ENCODE assay signal across 26 cellular contexts in genomic region chr1:54161495-54162168, GRCh38. TPM values are rescaled to one million over a fixed set of nuclear protein-coding genes. Genes with fewer than 3 reads are reported as not detected.
DNase-seq lines count a peak whose midpoint lies in the region; ATAC-seq, FAIRE-seq and TF ChIP-seq lines count a peak whose summit lies in the region.
"Had no signal": no experiment of that assay in that cellular context is flagged by ENCODE, and none has a peak within 500 bp of the region (broad histone marks: within the 10 kb centered on the region; RNA-seq: fewer than 3 reads in every experiment).

No MANE protein-coding gene starts in this region.

- H3K9me3 ChIP-seq in H1 (ENCODE audit: insufficient read depth in 2 of 2, low read depth in 1 of 2, low read length in 1 of 2) (no peaks in the 10 kb centered on the region), mucosa of descending colon (no peaks in the 10 kb centered on the region), small intestine (ENCODE audit: control insufficient read depth, low read depth) (no peaks in the 10 kb centered on the region)

- no peaks in the 10 kb centered on the region for H3K79me2 ChIP-seq in H1 (ENCODE audit: control insufficient read depth in 1 of 2, insufficient read depth in 2 of 2, low read length in 2 of 2)

- POLR2A ChIA-PET in H1 (lab: Charles Lee; ENCODE audit: partially characterized antibody): interaction anchor here (0.8 to 1.5 kb wide), 3 partner anchors 8 to 39 kb away, joined by 3 to 4 read pairs (median 3); no protein-coding TSS in a partner anchor

- H3K4me2 ChIP-seq in H1 (ENCODE audit: insufficient read depth in 1 of 2, low read depth in 2 of 2, low read length in 2 of 2): no peak overlapping the region

- H3K14ac ChIP-seq in H1 (ENCODE audit: insufficient read length): no peak overlapping the region

- no peak overlapping the region for H3K9ac ChIP-seq in H1 (replicated peaks in 1 of 4; ENCODE audit: extremely low read depth in 1 of 4, low read depth in 3 of 4, low read length in 3 of 4)

- TF ChIP-seq RAD21 in H1 (IDR thresholded peaks at IDR 0.05 in 1 of 2, conservative IDR thresholded peaks at IDR 0.05 in 1 of 2; ENCODE audit: low read depth in 2 of 2, low read length in 2 of 2): no peak

- H2BK20ac ChIP-seq in H1 (ENCODE audit: low read length): no peak overlapping the region

- H3K23ac ChIP-seq in H1 (ENCODE audit: insufficient read length): no peak overlapping the region

- DNase-seq in HuH-7 (ENCODE audit: low spot score) (peak; percentile 10), H1 (ENCODE audit: low read depth in 1 of 2, low spot score in 2 of 2) (no peak), mucosa of descending colon (peak in 2 of 3 donors; percentile 24 to 41), small intestine (peak; percentile 58), NCI-H524 (lab: John Stamatoyannopoulos, UW) (no peak), occipital lobe (lab: John Stamatoyannopoulos, UW) (no peak)
- DNase-seq: Calu3; DMS79 treated with DMSO at 0.1 percent for 48 hours; GF-D8; Karpas-422; NCI-H1105; NCI-H1436 treated with DMSO at 0.1 percent for 48 hours; NCI-H187 treated with DMSO at 0.1 percent for 48 hours; NCI-H2107; NCI-H524 treated with DMSO at 0.1 percent for 48 hours; NCI-H82; NK-92 treated with Interleukin-12 subunit alpha and Interleukin-12 subunit beta, amount 100 ng/mL, for 24 hours; RPMI8226; SHP77 treated with DMSO at 0.1 percent for 48 hours had no signal

- TF ChIP-seq CTCF in H1 (IDR thresholded peaks at IDR 0.05; ENCODE audit: control extremely low read depth in 1 of 3, insufficient read depth in 1 of 3, low read depth in 1 of 3, low read length in 3 of 3) (no peak), mucosa of descending colon (IDR thresholded peaks at IDR 0.05) (no peak)

- no peak overlapping the region for H4K91ac ChIP-seq in H1 (replicated peaks; ENCODE audit: insufficient read length, low read length)

- H3K27ac ChIP-seq in H1 (ENCODE audit: low read depth, low read length) (no peak overlapping the region), small intestine (ENCODE audit: low read depth in 1 of 2, low read length in 1 of 2) (no peak overlapping the region)

- no peaks in the 10 kb centered on the region for H3K23me2 ChIP-seq in H1 (ENCODE audit: low read depth, low read length)

- no peak overlapping the region for H3K18ac ChIP-seq in H1 (ENCODE audit: extremely low read depth, low read length)

- H2AK5ac ChIP-seq in H1 (ENCODE audit: low read depth, low read length): no peak overlapping the region

- CTCF ChIA-PET in H1 (lab: Charles Lee; ENCODE audit: partially characterized antibody): interaction anchor here (0.7 to 2.5 kb wide), 7 partner anchors 10 to 112 kb away, joined by 3 to 10 read pairs (median 3); no protein-coding TSS in a partner anchor

- H3K4me3 ChIP-seq in H1 (ENCODE audit: extremely low read depth in 1 of 4, insufficient read depth in 2 of 4, low read depth in 3 of 4, low read length in 4 of 4): no peak overlapping the region
- H3K4me3 ChIP-seq in mucosa of descending colon: no peak overlapping the region
- H3K4me3 ChIP-seq in small intestine (ENCODE audit: low read depth in 1 of 2, low read length in 2 of 2): no peak overlapping the region

- H3K36me3 ChIP-seq in H1 (ENCODE audit: control insufficient read depth in 2 of 4, insufficient read depth in 4 of 4, low read length in 3 of 4) (no peaks in the 10 kb centered on the region), mucosa of descending colon (ENCODE audit: low read depth) (no peaks in the 10 kb centered on the region), small intestine (ENCODE audit: control insufficient read depth in 2 of 2, insufficient read depth in 2 of 2, low read length in 2 of 2) (no peaks in the 10 kb centered on the region)

- WGBS in H1 (ENCODE audit: extremely low coverage in 1 of 2, insufficient coverage in 1 of 2, insufficient read length in 1 of 2, insufficient replicate concordance in 2 of 2, low coverage in 1 of 2, low lambda C conversion rate in 2 of 2, missing lambda C conversion rate in 1 of 2), 2 experiments: 92% methylated on average over 6 of the region's 6 CpGs; no CpG with 5 or more reads in 1 of the 2 experiments
- 52 to 73% (median 52%) methylated on average over 6 of the region's 6 CpGs for WGBS in small intestine, 3 donors

- no peak overlapping the region for H2BK12ac ChIP-seq in H1 (ENCODE audit: low read depth, low read length)

- H2BK15ac ChIP-seq in H1 (ENCODE audit: low read length): no peak overlapping the region; the same call in 1 of the 2 replicates

- no peak overlapping the region for H4K5ac ChIP-seq in H1 (ENCODE audit: insufficient read length, low read depth, low read length)

- no peak for TF ChIP-seq POLR2A in H1 (IDR thresholded peaks at IDR 0.05; ENCODE audit: control extremely low read depth in 1 of 2, low read depth in 2 of 2, low read length in 2 of 2)

- H3K79me1 ChIP-seq in H1 (ENCODE audit: low read depth, low read length): no peaks in the 10 kb centered on the region

- no peak overlapping the region for H3K56ac ChIP-seq in H1 (replicated peaks; ENCODE audit: insufficient read length, low read depth, low read length)

- no peaks in the 10 kb centered on the region for H3K27me3 ChIP-seq in H1 (replicated peaks in 1 of 4; ENCODE audit: control insufficient read depth in 3 of 4, extremely low read depth in 1 of 4, insufficient read depth in 3 of 4, low read length in 3 of 4)
- H3K27me3 ChIP-seq in small intestine (ENCODE audit: control insufficient read depth in 2 of 2, insufficient read depth in 2 of 2, low read length in 2 of 2): no peaks in the 10 kb centered on the region

- H2AFZ ChIP-seq in H1 (ENCODE audit: low read length): no peak overlapping the region

- no peaks in the 10 kb centered on the region for H4K20me1 ChIP-seq in H1 (replicated peaks in 1 of 2; ENCODE audit: control insufficient read depth in 1 of 2, insufficient read depth in 2 of 2, low read length in 2 of 2)

- no peak overlapping the region for H2BK5ac ChIP-seq in H1 (ENCODE audit: low read depth, low read length)

- H2BK120ac ChIP-seq in H1 (replicated peaks; ENCODE audit: low read depth, low read length): no peak overlapping the region

- no peak for FAIRE-seq in H1 (lab: Jason Lieb, UNC)
- no peak for FAIRE-seq in small intestine (lab: Jason Lieb, UNC)
- FAIRE-seq: GM12891 had no signal

- H3K4me1 ChIP-seq in H1 (replicated peaks in 1 of 4; ENCODE audit: control insufficient read depth in 3 of 4, insufficient read depth in 4 of 4, low read length in 3 of 4) (no peaks in the 10 kb centered on the region), mucosa of descending colon (ENCODE audit: low read depth) (peaks cover 10% of the 10 kb centered on the region), small intestine (ENCODE audit: control insufficient read depth in 2 of 2, insufficient read depth in 1 of 2, low read depth in 1 of 2, low read length in 1 of 2) (peaks cover 0 to 6% of the 10 kb centered on the region in 2 donors)

- H4K8ac ChIP-seq in H1 (ENCODE audit: extremely low read depth, insufficient read depth, low read length): no peak overlapping the region

- H3K4ac ChIP-seq in H1 (replicated peaks; ENCODE audit: insufficient read length, low read depth, low read length): no peak overlapping the region

- TF ChIP-seq EP300 in H1 (IDR thresholded peaks at IDR 0.05; ENCODE audit: borderline replicate concordance in 1 of 2, low read depth in 2 of 2, low read length in 2 of 2): no peak

- intact Hi-C loops in mucosa of descending colon (cut with DNase I, micrococcal nuclease): no loop called here

- ATAC-seq in mucosa of descending colon: peak; percentile 34
- no peak for ATAC-seq in GM21526 (IDR thresholded peaks at IDR 0.05; ENCODE audit: low FRiP score, unreplicated experiment)
- ATAC-seq: HCT116 had no signal

TF ChIP-seq in H1, 55 proteins besides CTCF, POLR2A, EP300 and RAD21 (continues in another document):
- no peak for TF ChIP-seq SIN3A (conservative IDR thresholded peaks at IDR 0.05 in 1 of 2, IDR thresholded peaks at IDR 0.05 in 1 of 2; ENCODE audit: low read depth in 1 of 2, low read length in 2 of 2)

RNA-seq across cellular contexts. Expression of gene CDCP2, which starts 8.8 kb away (rescaled TPM):
- total RNA-seq in H1 (2021; fragmentation: NEBNext Ultra II Directional; extraction: Animal tissue kit (Norgen Biotek cat#: 25700)): not detected in 2 replicates
- polyA plus RNA-seq in H1 (2011; rRNA removed) (not detected in 2 replicates), small intestine (under 1 TPM in 1 of 3 donors, not detected in 2; 0.07 TPM)
- polyA plus RNA-seq in H1 (2011; cell fraction: cytosol; rRNA removed): not detected
- 0.04 TPM for polyA plus RNA-seq in H1 (2011; cell fraction: nucleus; rRNA removed)
- polyA plus RNA-seq in H1 (2012, experiment 1 of 2): not detected in 4 replicates
- polyA plus RNA-seq in H1 (2012, experiment 2 of 2): not detected
- polyA plus RNA-seq in H1 (2013, experiment 1 of 2): not detected
- not detected for polyA plus RNA-seq in H1 (2013, experiment 2 of 2)
- 0.19 TPM in 1 of 2 replicates, not detected in the other for polyA minus RNA-seq in H1 (2011; rRNA and poly(A)+ RNA removed)
- polyA minus RNA-seq in H1 (2011; cell fraction: cytosol; rRNA and poly(A)+ RNA removed): not detected
- polyA minus RNA-seq in H1 (2011; cell fraction: nucleus; rRNA and poly(A)+ RNA removed): not detected
- total RNA-seq in mucosa of descending colon (under 1 TPM in 2 of 3 donors, not detected in 1; 0.09 to 0.26 TPM), occipital lobe (not detected)
- total RNA-seq: A172, Calu3, H4, M059J had no signal
- polyA plus RNA-seq: BJ had no signal

RNA-seq across cellular contexts. Expression of gene CYB5RL, which starts 38.2 kb away (rescaled TPM):
- 14.1 and 15.1 TPM in 2 replicates for total RNA-seq in H1 (2021; fragmentation: NEBNext Ultra II Directional; extraction: Animal tissue kit (Norgen Biotek cat#: 25700))
- polyA plus RNA-seq in H1 (2011; rRNA removed): 13.2 and 14.8 TPM in 2 replicates
- 15.9 TPM for polyA plus RNA-seq in H1 (2011; cell fraction: cytosol; rRNA removed)
- polyA plus RNA-seq in H1 (2011; cell fraction: nucleus; rRNA removed): 17.3 TPM
- polyA plus RNA-seq in H1 (2012, experiment 1 of 2): 10.0 to 12.0 TPM (median 10.7 TPM) in 4 replicates
- 7.0 TPM for polyA plus RNA-seq in H1 (2012, experiment 2 of 2)
- 8.2 TPM for polyA plus RNA-seq in H1 (2013, experiment 1 of 2)
- polyA plus RNA-seq in H1 (2013, experiment 2 of 2): 8.5 TPM
- polyA minus RNA-seq in H1 (2011; rRNA and poly(A)+ RNA removed): 18.8 and 22.4 TPM in 2 replicates
- 5.1 TPM for polyA minus RNA-seq in H1 (2011; cell fraction: cytosol; rRNA and poly(A)+ RNA removed)
- polyA minus RNA-seq in H1 (2011; cell fraction: nucleus; rRNA and poly(A)+ RNA removed): 14.9 TPM
- total RNA-seq in mucosa of descending colon: 1 to 10 TPM; 6.9 to 9.1 (median 7.7) TPM
- polyA plus RNA-seq in small intestine: 1 to 10 TPM in 2 of 3 donors, under 1 TPM in 1; 0.89 to 3.7 (median 1.4) TPM
- 4.4 TPM for total RNA-seq in occipital lobe

RNA-seq across cellular contexts. Expression of gene MRPL37, which starts 38.3 kb away (rescaled TPM):
- 126 and 129 TPM in 2 replicates for total RNA-seq in H1 (2021; fragmentation: NEBNext Ultra II Directional; extraction: Animal tissue kit (Norgen Biotek cat#: 25700))
- polyA plus RNA-seq in H1 (2011; rRNA removed): 45.5 and 66.6 TPM in 2 replicates
- 50.6 TPM for polyA plus RNA-seq in H1 (2011; cell fraction: cytosol; rRNA removed)
- polyA plus RNA-seq in H1 (2011; cell fraction: nucleus; rRNA removed): 44.3 TPM
- 139 to 155 TPM (median 151 TPM) in 4 replicates for polyA plus RNA-seq in H1 (2012, experiment 1 of 2)
- polyA plus RNA-seq in H1 (2012, experiment 2 of 2): 260 TPM
- polyA plus RNA-seq in H1 (2013, experiment 1 of 2): 113 TPM
- polyA plus RNA-seq in H1 (2013, experiment 2 of 2): 115 TPM
- 36.0 and 42.4 TPM in 2 replicates for polyA minus RNA-seq in H1 (2011; rRNA and poly(A)+ RNA removed)
- polyA minus RNA-seq in H1 (2011; cell fraction: cytosol; rRNA and poly(A)+ RNA removed): 23.6 TPM
- 26.2 TPM for polyA minus RNA-seq in H1 (2011; cell fraction: nucleus; rRNA and poly(A)+ RNA removed)
- 10 to 100 TPM; 46.5 to 84.7 (median 58.8) TPM for total RNA-seq in mucosa of descending colon
- polyA plus RNA-seq in small intestine: 10 to 100 TPM; 47.6 to 92.9 (median 62.4) TPM
- 29.2 TPM for total RNA-seq in occipital lobe

Comparison
In these comparisons a context has a peak if more than half of its experiments do, and no peak if none do; other contexts are left out.
1. DNase-seq: peak in HuH-7 (single experiment), mucosa of descending colon (2 of 3) and small intestine (single experiment); none in H1 (0 of 2), NCI-H524 (0 of 2) and occipital lobe (single experiment).